In genomic region chr20:18587665-18588553, GRCh38 we compare ENCODE assay signal across 8 cellular contexts. TPM values are rescaled to one million over a fixed set of nuclear protein-coding genes. Genes with fewer than 3 reads are reported as not detected.
DNase-seq lines count a peak whose midpoint lies in the region; ATAC-seq and TF ChIP-seq lines count a peak whose summit lies in the region.

TSS of gene DTD1 (plus strand) at chr20:18588054. CDS start at chr20:18588073, 19 bp downstream.

- no peaks in the 10 kb centered on the region for H3K27me3 ChIP-seq in prostate gland (replicated peaks; ENCODE audit: insufficient read depth)

- H3K27ac ChIP-seq in prostate gland: peak within 1 kb of the TSS; percentile 62 to 73

- H3K4me3 ChIP-seq in prostate gland: peak within 1 kb of the TSS; percentile 78 to 93

- ATAC-seq in HG02840 (IDR thresholded peaks at IDR 0.05; ENCODE audit: low FRiP score, unreplicated experiment): peak; percentile 87
- ATAC-seq in left cardiac atrium: peak; percentile 98 to 99

- DNase-seq in GM13977 (ENCODE audit: low spot score) (peak; percentile 94), NCI-H1436 (lab: John Stamatoyannopoulos, UW) (peak; percentile 89), amniotic epithelial cell (ENCODE audit: low read depth) (peak; percentile 78), left cardiac atrium (peak; percentile 97), prostate gland (ENCODE audit: low spot score) (peak; percentile 90), ureter (ENCODE audit: low spot score) (peak; percentile 93)

- no peaks in the 10 kb centered on the region for H3K36me3 ChIP-seq in prostate gland

- intact Hi-C loops in T-helper 1 cell treated with Interleukin-12 subunit alpha and Interleukin-12 subunit beta and Interleukin-4 antibody, amounts not matched to agents 30 ng/mL and 1 ng/mL, for 36 hours (cut with micrococcal nuclease): loop anchor here (1.0 to 5.0 kb wide), 10 partner anchors 21 to 1856 kb away; partner anchors contain the start of genes DZANK1, KAT14, MGME1 and PET117
- intact Hi-C loops in left cardiac atrium (cut with DNase I): no loop called here
- intact Hi-C loops in prostate gland (cut with DNase I): no loop called here

- H3K4me1 ChIP-seq in prostate gland (replicated peaks): no peaks in the 10 kb centered on the region

- no peaks in the 10 kb centered on the region for H3K9me3 ChIP-seq in prostate gland

- TF ChIP-seq POLR2A in prostate gland (IDR thresholded peaks at IDR 0.05): peak; percentile 32

- under 1% methylated on average over 56 of the region's 88 CpGs for WGBS in prostate gland

- in situ Hi-C loops in GM13977 (cut with MboI; ENCODE audit: low pct_unique_long_range_greater_than_20kb, low sequenced_read_pairs, unreplicated experiment): no loop called here

- peak; percentile 78 for TF ChIP-seq CTCF in GM13977 (IDR thresholded peaks at IDR 0.05; ENCODE audit: extremely low read depth, insufficient read depth, missing control alignments)
- peak; percentile 34 to 74 (median 62) for TF ChIP-seq CTCF in prostate gland (IDR thresholded peaks at IDR 0.05)

RNA-seq across cellular contexts. Expression of gene DTD1, which starts in this region (rescaled TPM):
- 20.1 and 22.7 TPM in 2 replicates for total RNA-seq in T-helper 1 cell treated with Interleukin-12 subunit alpha and Interleukin-12 subunit beta and Interleukin-4 antibody, amounts not matched to agents 30 ng/mL and 1 ng/mL, for 36 hours
- total RNA-seq in left cardiac atrium (10 to 100 TPM; 12.1 to 18.9 TPM), prostate gland (10 to 100 TPM; 31.2 to 51.6 TPM), ureter (30.6 TPM)

Comparison
In these comparisons a context has a peak if more than half of its experiments do, and no peak if none do; other contexts are left out.
1. Peak in every context shown above with its lines: DNase-seq, ATAC-seq, H3K4me3 ChIP-seq and H3K27ac ChIP-seq.